9 cellular contexts compared by ENCODE assay signal in the genomic region with DNA sequence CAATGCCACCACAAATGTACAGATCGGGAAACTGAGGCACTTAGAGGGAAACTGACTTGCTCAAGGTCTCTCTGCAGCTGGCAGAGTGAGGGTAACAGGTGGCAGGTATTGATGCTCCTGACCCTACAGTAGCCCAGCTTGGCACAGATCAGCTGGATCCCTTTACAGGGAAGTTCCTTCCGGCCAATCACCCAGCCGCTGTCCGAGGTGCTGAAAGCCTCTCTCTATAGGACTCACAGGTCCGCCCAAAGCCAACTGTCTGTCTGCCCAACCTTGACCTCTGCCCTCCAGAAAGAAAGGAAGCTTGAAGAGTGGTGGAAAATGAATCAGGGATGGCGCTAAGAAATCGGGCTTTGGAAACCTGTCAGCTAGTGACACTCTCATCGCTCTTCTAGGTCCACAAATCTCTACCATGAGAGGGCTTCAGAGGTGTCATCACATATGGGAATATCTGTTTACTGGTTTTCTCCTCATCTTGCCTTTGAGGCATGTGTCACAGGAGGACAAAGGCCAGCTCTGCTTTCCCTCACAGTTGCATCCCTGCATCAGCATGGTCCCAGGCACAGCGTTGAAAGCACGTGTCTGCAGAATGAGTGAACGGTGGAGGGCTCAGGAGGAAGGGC.
A peak's percentile ranks its signal among the peaks of the same experiment; 100 is the strongest.
DNase-seq lines count a peak whose midpoint lies in the region; ATAC-seq, FAIRE-seq and TF ChIP-seq lines count a peak whose summit lies in the region.
"Had no signal": no experiment of that assay in that cellular context is flagged by ENCODE, and none has a peak within 500 bp of the region (broad histone marks: within the 10 kb centered on the region; RNA-seq: fewer than 3 reads in every experiment).

No MANE protein-coding gene starts in this region.

- no peak for ATAC-seq in lower lobe of right lung
- no peak for ATAC-seq in HG03175 (IDR thresholded peaks at IDR 0.05; ENCODE audit: unreplicated experiment)
- no peak for ATAC-seq in HG02763 (IDR thresholded peaks at IDR 0.05; ENCODE audit: unreplicated experiment)

- H3K9me3 ChIP-seq in MM.1S (replicated peaks; ENCODE audit: insufficient read depth, low read length) (no peaks in the 10 kb centered on the region), lower lobe of right lung (no peaks in the 10 kb centered on the region)

- H3K4me1 ChIP-seq in MM.1S (ENCODE audit: low read length) = no peaks in the 10 kb centered on the region
- H3K4me1 ChIP-seq in lower lobe of right lung = no peaks in the 10 kb centered on the region

- H3K4me3 ChIP-seq in MM.1S (ENCODE audit: low read length) = no peak overlapping the region
- no peak overlapping the region for H3K4me3 ChIP-seq in lower lobe of right lung
- H3K4me3 ChIP-seq in coronary artery = no peak overlapping the region

- DNase-seq in EL = peak; percentile 30
- peak; percentile 42 for DNase-seq in MM.1S
- peak; percentile 74 for DNase-seq in astrocyte of the hippocampus (ENCODE audit: low read depth, low spot score)
- DNase-seq in lower lobe of right lung = peak; percentile 55
- DNase-seq in coronary artery (ENCODE audit: low spot score) = no peak
- no peak for DNase-seq in RCC 7860 (ENCODE audit: low spot score)

- H4K20me1 ChIP-seq in MM.1S (ENCODE audit: insufficient read depth, low read length) = no peaks in the 10 kb centered on the region

- intact Hi-C loops in lower lobe of right lung (cut with DNase I) = no loop called here

- H3K27ac ChIP-seq in MM.1S (ENCODE audit: low read length) (no peak overlapping the region), lower lobe of right lung (no peak overlapping the region), coronary artery (no peak overlapping the region)

- no peak overlapping the region for H3K4me2 ChIP-seq in MM.1S (ENCODE audit: low read depth, low read length)

- no peaks in the 10 kb centered on the region for H3K9me2 ChIP-seq in MM.1S (replicated peaks; ENCODE audit: insufficient read depth, low read length)

- H3F3A ChIP-seq in MM.1S (ENCODE audit: insufficient read depth, low read length) = no peaks in the 10 kb centered on the region

- H3K36me3 ChIP-seq in MM.1S (replicated peaks; ENCODE audit: insufficient read depth, low read length) = no peaks in the 10 kb centered on the region
- no peaks in the 10 kb centered on the region for H3K36me3 ChIP-seq in lower lobe of right lung

- no peak overlapping the region for H2AFZ ChIP-seq in MM.1S (ENCODE audit: low read length)

- H3K9ac ChIP-seq in MM.1S (ENCODE audit: low read length) = no peak overlapping the region

- FAIRE-seq in RCC 7860 (lab: Jason Lieb, UNC) = no peak
- FAIRE-seq: GM18507 had no signal

- H3K79me2 ChIP-seq in MM.1S (ENCODE audit: low read length) = no peaks in the 10 kb centered on the region

- TF ChIP-seq CTCF in MM.1S (IDR thresholded peaks at IDR 0.05; ENCODE audit: low read length) (no peak), lower lobe of right lung (IDR thresholded peaks at IDR 0.05) (no peak), coronary artery (IDR thresholded peaks at IDR 0.05) (no peak)

- H3K27me3 ChIP-seq in MM.1S (replicated peaks; ENCODE audit: insufficient read depth, low read length) (peaks cover 28% of the 10 kb centered on the region), lower lobe of right lung (ENCODE audit: low read depth) (no peaks in the 10 kb centered on the region)

Comparison
In these comparisons a context has a peak if more than half of its experiments do, and no peak if none do; other contexts are left out.
1. DNase-seq: peak in EL (single experiment), MM.1S (single experiment), astrocyte of the hippocampus (single experiment) and lower lobe of right lung (single experiment); none in coronary artery (single experiment) and RCC 7860 (single experiment).